ENCODE assay signal across 8 cellular contexts in the genomic region with DNA sequence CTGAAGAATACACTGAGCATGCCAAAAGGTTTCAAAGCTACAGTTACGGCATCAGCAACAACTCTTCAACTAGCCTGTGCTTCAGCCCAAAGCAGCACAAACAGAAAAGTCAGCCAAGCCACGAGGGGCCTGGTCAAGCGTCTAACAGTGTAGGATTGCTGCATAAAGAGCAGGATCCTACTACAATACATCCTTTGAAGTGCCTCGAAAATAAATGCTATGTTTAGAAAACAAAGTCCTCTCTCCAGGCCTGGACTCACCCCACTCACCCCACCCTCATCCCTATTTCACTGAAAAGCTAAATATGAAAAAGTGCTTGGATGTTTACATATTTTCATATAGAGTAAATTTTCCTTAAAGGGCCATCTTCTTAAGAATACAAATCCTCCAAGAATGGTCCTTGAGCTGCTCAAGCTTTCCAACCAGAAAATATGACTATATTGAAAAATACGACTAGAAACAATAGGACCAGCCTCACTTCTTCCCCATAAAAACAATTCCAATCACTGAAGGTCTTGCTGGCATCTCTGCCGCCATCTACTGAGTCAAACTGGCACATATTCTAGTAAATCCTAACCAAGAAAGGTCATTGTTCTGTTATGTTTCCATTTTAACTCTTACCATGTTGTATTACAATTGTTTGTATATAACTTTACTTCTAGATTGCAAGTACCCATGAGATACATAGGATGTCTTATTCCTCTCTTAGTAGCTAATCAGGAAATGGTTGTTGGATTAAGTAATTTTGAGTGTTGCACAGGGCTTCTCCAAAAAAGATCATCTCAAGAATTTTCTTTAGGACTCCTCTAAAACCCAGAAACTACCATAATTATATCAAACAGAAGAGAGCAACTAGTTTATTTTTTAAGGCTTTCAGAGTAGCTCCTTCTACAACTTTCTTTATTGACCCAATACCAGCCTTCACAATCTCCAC.
A peak's percentile ranks its signal among the peaks of the same experiment; 100 is the strongest.
DNase-seq lines count a peak whose midpoint lies in the region; ATAC-seq, FAIRE-seq and TF ChIP-seq lines count a peak whose summit lies in the region.
"Had no signal": no experiment of that assay in that cellular context is flagged by ENCODE, and none has a peak within 500 bp of the region (broad histone marks: within the 10 kb centered on the region; RNA-seq: fewer than 3 reads in every experiment).

No MANE protein-coding gene starts in this region.

- peak overlapping the region; percentile 46 for H3K27ac ChIP-seq in osteoblast (ENCODE audit: low read depth, low read length)

- H3K4me1 Mint-ChIP-seq in activated T-cell treated with anti-CD3 and anti-CD28 coated beads, Interleukin-2, amount 50 U/mL, for 4 hours (ENCODE audit: low read depth), result no peaks in the 10 kb centered on the region
- H3K4me1 Mint-ChIP-seq: central memory CD8-positive, alpha-beta T cell had no signal

- no peaks in the 10 kb centered on the region for H3K9me3 ChIP-seq in osteoblast (ENCODE audit: low read depth, low read length)

- H3K4me1 ChIP-seq in osteoblast (ENCODE audit: insufficient read depth, low read length), result peaks cover 46% of the 10 kb centered on the region

- no peaks in the 10 kb centered on the region for H3K27me3 Mint-ChIP-seq in activated T-cell treated with anti-CD3 and anti-CD28 coated beads, Interleukin-2, amount 50 U/mL, for 4 hours (ENCODE audit: low read depth)
- H3K27me3 Mint-ChIP-seq: central memory CD8-positive, alpha-beta T cell had no signal

- peak; percentile 83 for FAIRE-seq in frontal cortex (lab: Jason Lieb, UNC)

- peak; percentile 84 for TF ChIP-seq CTCF in osteoblast (IDR thresholded peaks at IDR 0.05; ENCODE audit: extremely low read depth, low read depth, low read length)

- peak overlapping the region; percentile 47 for H3K4me2 ChIP-seq in osteoblast (ENCODE audit: insufficient read depth, low read length)

- no peaks in the 10 kb centered on the region for H3K36me3 ChIP-seq in osteoblast (ENCODE audit: insufficient read depth, low read length)

- no peaks in the 10 kb centered on the region for H4K20me1 ChIP-seq in osteoblast (ENCODE audit: insufficient read depth, low read length)

- no peak overlapping the region for H3K4me3 Mint-ChIP-seq in activated T-cell treated with anti-CD3 and anti-CD28 coated beads, Interleukin-2, amount 50 U/mL, for 4 hours
- H3K4me3 Mint-ChIP-seq: central memory CD8-positive, alpha-beta T cell had no signal

- no peaks in the 10 kb centered on the region for H3K36me3 Mint-ChIP-seq in activated T-cell treated with anti-CD3 and anti-CD28 coated beads, Interleukin-2, amount 50 U/mL, for 4 hours (ENCODE audit: insufficient read depth)

- H3K27me3 ChIP-seq in osteoblast (ENCODE audit: insufficient read depth, low read length), result no peaks in the 10 kb centered on the region

- H3K79me2 ChIP-seq in osteoblast (ENCODE audit: insufficient read depth, low read length), result peaks cover 22% of the 10 kb centered on the region

- DNase-seq in EL, result peak; percentile 82
- DNase-seq in NCI-H446 treated with DMSO at 0.1 percent for 48 hours (lab: John Stamatoyannopoulos, UW), result peak; percentile 60
- DNase-seq in activated T-cell treated with anti-CD3 and anti-CD28 coated beads, Interleukin-2, amount 50 U/mL, for 4 hours, result peak; percentile 27
- DNase-seq in frontal cortex (ENCODE audit: low spot score in 2 of 2), result peak; percentile 29 to 46
- peak; percentile 54 for DNase-seq in osteoblast (ENCODE audit: insufficient read length, low spot score, missing footprints)

- ATAC-seq in HG02610 (IDR thresholded peaks at IDR 0.05; ENCODE audit: unreplicated experiment), result peak; percentile 55
- ATAC-seq in activated T-cell treated with anti-CD3 and anti-CD28 coated beads, Interleukin-2, amount 50 U/mL, for 4 hours, result peak in 1 of 2 donors; percentile 62
- ATAC-seq in GM19455 (IDR thresholded peaks at IDR 0.05; ENCODE audit: unreplicated experiment), result no peak

- H2AFZ ChIP-seq in osteoblast (ENCODE audit: low read length), result no peak overlapping the region

- H3K9me3 Mint-ChIP-seq in activated T-cell treated with anti-CD3 and anti-CD28 coated beads, Interleukin-2, amount 50 U/mL, for 4 hours, result no peaks in the 10 kb centered on the region
- H3K9me3 Mint-ChIP-seq: central memory CD8-positive, alpha-beta T cell had no signal

- H3K4me3 ChIP-seq in osteoblast (ENCODE audit: insufficient read depth, low read length), result peak overlapping the region; percentile 13

Comparison
In these comparisons a context has a peak if more than half of its experiments do, and no peak if none do; other contexts are left out.
1. DNase-seq: peak in every context shown above with its lines; median percentile 82 in EL; 60 in NCI-H446 treated with DMSO at 0.1 percent for 48 hours; 54 in osteoblast; 38 in frontal cortex; 27 in activated T-cell treated with anti-CD3 and anti-CD28 coated beads, Interleukin-2, amount 50 U/mL, for 4 hours.